18 cellular contexts compared by ENCODE assay signal in genomic region chr2:221343524-221343923, GRCh38.
DNase-seq lines count a peak whose midpoint lies in the region; ATAC-seq and TF ChIP-seq lines count a peak whose summit lies in the region.
"Had no signal": no experiment of that assay in that cellular context is flagged by ENCODE, and none has a peak within 500 bp of the region (broad histone marks: within the 10 kb centered on the region; RNA-seq: fewer than 3 reads in every experiment).

No MANE protein-coding gene starts in this region.

- no peaks in the 10 kb centered on the region for H3K9me2 ChIP-seq in OCI-LY7 (ENCODE audit: insufficient read depth, low read length)

- H3K36me3 ChIP-seq in OCI-LY7 (ENCODE audit: insufficient read depth, low read length) = no peaks in the 10 kb centered on the region
- H3K36me3 ChIP-seq: BLaER1 treated with 17β-estradiol and CSF1 and Interleukin-3, amounts not matched to agents 10 nM and 100 nM had no signal

- intact Hi-C loops in OCI-LY7 (cut with micrococcal nuclease; ENCODE audit: unreplicated experiment) = no loop called here

- H3K27me3 Mint-ChIP-seq in HFFc6 (ENCODE audit: insufficient read depth) = no peaks in the 10 kb centered on the region; the same call in 1 of the 2 replicates

- TF ChIP-seq CTCF in OCI-LY7 (conservative IDR thresholded peaks at IDR 0.05; ENCODE audit: low read length) = no peak
- TF ChIP-seq CTCF in HFFc6 (IDR thresholded peaks at IDR 0.05) = no peak

- H3K4me3 Mint-ChIP-seq in HFFc6 = no peak overlapping the region

- DNase-seq in DMS53 (lab: John Stamatoyannopoulos, UW) = peak; percentile 18
- no peak for DNase-seq in DMS53 treated with DMSO at 0.1 percent for 48 hours (lab: John Stamatoyannopoulos, UW; ENCODE audit: unreplicated experiment)
- DNase-seq in OCI-LY7 (ENCODE audit: low spot score) = no peak
- no peak for DNase-seq in HFFc6
- no peak for DNase-seq in T-helper 9 cell
- no peak for DNase-seq in activated CD4-positive, alpha-beta T cell treated with anti-CD3 and anti-CD28 coated beads, Interleukin-2, amount 50 U/mL, for 1 hour
- DNase-seq: DMS 273 treated with DMSO at 0.1 percent for 48 hours, EL, H7, Kasumi-1, NCI-H1417 treated with DMSO at 0.1 percent for 48 hours, NCI-H2029 treated with DMSO at 0.1 percent for 48 hours, NCI-H510A treated with DMSO at 0.1 percent for 48 hours, SHP77 treated with DMSO at 0.1 percent for 48 hours had no signal

- H3K4me3 ChIP-seq in OCI-LY7 (ENCODE audit: low read depth, low read length, poor library complexity, severe bottlenecking) = no peak overlapping the region
- H3K4me3 ChIP-seq: BLaER1 treated with 17β-estradiol and CSF1 and Interleukin-3, amounts not matched to agents 10 nM and 100 nM had no signal

- ATAC-seq in GM21390 (IDR thresholded peaks at IDR 0.05; ENCODE audit: unreplicated experiment) (peak; percentile 49), HG03175 (IDR thresholded peaks at IDR 0.05; ENCODE audit: unreplicated experiment) (peak; percentile 45)

- H4K20me1 ChIP-seq in OCI-LY7 (ENCODE audit: insufficient read depth, low read length) = no peaks in the 10 kb centered on the region
- H4K20me1 ChIP-seq: BLaER1 treated with 17β-estradiol and CSF1 and Interleukin-3, amounts not matched to agents 10 nM and 100 nM had no signal

- POLR2A ChIA-PET in OCI-LY7 (lab: Charles Lee) = no interaction called here

- no peaks in the 10 kb centered on the region for H3K79me2 ChIP-seq in OCI-LY7 (ENCODE audit: insufficient read depth, low read depth, low read length)

- no TSS peak for BruUV-seq in OCI-LY7 (replicated peaks; lab: Mats Ljungman, UMichigan)

- peaks cover 30% of the 10 kb centered on the region for H3K4me1 Mint-ChIP-seq in HFFc6 (ENCODE audit: low read depth)

- H3K9me3 Mint-ChIP-seq in HFFc6 = no peaks in the 10 kb centered on the region

- H3K4me2 ChIP-seq in OCI-LY7 (ENCODE audit: low read length) = no peak overlapping the region
- H3K4me2 ChIP-seq: BLaER1 treated with 17β-estradiol and CSF1 and Interleukin-3, amounts not matched to agents 10 nM and 100 nM had no signal

- H2AFZ ChIP-seq in OCI-LY7 (ENCODE audit: low read length) = no peak overlapping the region

- no peak overlapping the region for H3K27ac ChIP-seq in OCI-LY7 (ENCODE audit: low read depth, low read length, poor library complexity, severe bottlenecking)
- H3K27ac ChIP-seq: 22Rv1; BLaER1 treated with 17β-estradiol and CSF1 and Interleukin-3, amounts not matched to agents 10 nM and 100 nM had no signal

- H3K27ac Mint-ChIP-seq in HFFc6 = no peak overlapping the region

- CTCF ChIA-PET in OCI-LY7 (lab: Charles Lee; ENCODE audit: unreplicated experiment) = no interaction called here

- no peaks in the 10 kb centered on the region for H3K4me1 ChIP-seq in OCI-LY7 (ENCODE audit: insufficient read depth, low read length, poor library complexity, severe bottlenecking)

- no peaks in the 10 kb centered on the region for H3K36me3 Mint-ChIP-seq in HFFc6 (ENCODE audit: low read depth)

- no peaks in the 10 kb centered on the region for H3K9me3 ChIP-seq in OCI-LY7 (ENCODE audit: low read length)
- H3K9me3 ChIP-seq: BLaER1 treated with 17β-estradiol and CSF1 and Interleukin-3, amounts not matched to agents 10 nM and 100 nM had no signal
